In the genomic region with DNA sequence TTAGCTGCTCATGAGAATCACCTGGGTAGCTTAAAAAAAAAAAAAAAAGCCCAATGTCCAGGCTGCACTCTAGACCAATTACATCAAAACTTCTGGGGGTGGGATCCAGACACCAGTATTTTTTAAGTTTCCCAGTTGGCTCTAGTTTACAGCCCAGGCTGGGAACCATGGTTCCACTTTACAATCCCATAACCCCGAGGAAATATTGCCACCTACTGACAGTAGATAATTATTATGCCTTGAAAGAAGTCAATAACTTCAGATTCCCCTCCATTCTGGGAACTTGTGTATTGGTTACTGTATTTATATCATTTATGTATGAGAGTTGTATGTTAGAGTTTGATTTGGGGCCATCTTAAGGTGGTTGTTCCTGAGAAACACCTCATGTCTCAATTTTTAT, we compare ENCODE assay signal across 8 cellular contexts.
DNase-seq lines count a peak whose midpoint lies in the region; ATAC-seq and TF ChIP-seq lines count a peak whose summit lies in the region.

No MANE protein-coding gene starts in this region.

- peak; percentile 65 for ATAC-seq in mucosa of descending colon
- ATAC-seq in HG03442 (IDR thresholded peaks at IDR 0.05; ENCODE audit: unreplicated experiment), result no peak
- no peak for ATAC-seq in GM19455 (IDR thresholded peaks at IDR 0.05; ENCODE audit: unreplicated experiment)
- ATAC-seq in HG02610 (IDR thresholded peaks at IDR 0.05; ENCODE audit: unreplicated experiment), result no peak

- H3K9me3 ChIP-seq in mucosa of descending colon, result no peaks in the 10 kb centered on the region

- no peaks in the 10 kb centered on the region for H3K36me3 ChIP-seq in mucosa of descending colon (ENCODE audit: low read depth)

- TF ChIP-seq CTCF in mucosa of descending colon (IDR thresholded peaks at IDR 0.05), result no peak

- H3K4me1 ChIP-seq in mucosa of descending colon (ENCODE audit: low read depth), result no peaks in the 10 kb centered on the region

- DNase-seq in NCI-H2081 (lab: John Stamatoyannopoulos, UW) (peak; percentile 26 to 53), NCI-H2081 treated with DMSO at 0.1 percent for 48 hours (lab: John Stamatoyannopoulos, UW) (no peak), NCI-H2227 (lab: John Stamatoyannopoulos, UW; ENCODE audit: unreplicated experiment) (peak; percentile 23), T47D (ENCODE audit: low read depth in 1 of 2, low spot score in 1 of 2) (peak; percentile 40 to 73), mucosa of descending colon (peak in 1 of 3 donors; percentile 23)

- in situ Hi-C loops in T47D (cut with HindIII; ENCODE audit: low pct_unique_long_range_greater_than_20kb, low sequenced_read_pairs), result no loop called here

- intact Hi-C loops in mucosa of descending colon (cut with DNase I, micrococcal nuclease), result loop anchor here (5.0 kb wide), 1 partner anchor 219 kb away; no protein-coding TSS in a partner anchor

- H3K4me3 ChIP-seq in mucosa of descending colon, result no peak overlapping the region
